18 cellular contexts compared by ENCODE assay signal in genomic region chr3:73213906-73214305, GRCh38.
"Had no signal": no experiment of that assay in that cellular context is flagged by ENCODE, and none has a peak within 500 bp of the region (broad histone marks: within the 10 kb centered on the region; RNA-seq: fewer than 3 reads in every experiment).

No MANE protein-coding gene starts in this region.

- H3K27ac ChIP-seq: cardiac muscle cell, transverse colon, vagina had no signal

- H3K4me3 Mint-ChIP-seq: nephron had no signal

- H3K4me1 ChIP-seq: transverse colon, vagina had no signal

- H3K27ac Mint-ChIP-seq: nephron had no signal

- H3K4me3 ChIP-seq: cardiac muscle cell, transverse colon, vagina had no signal

- H3K36me3 ChIP-seq: cardiac muscle cell, transverse colon, vagina had no signal

- H3K9me3 ChIP-seq: transverse colon, vagina had no signal

- DNase-seq: activated naive CD4-positive, alpha-beta T cell; activated T-cell treated with anti-CD3 and anti-CD28 coated beads for 4 hours; aorta; erythroblast; foreskin fibroblast; glutamatergic neuron; hypothalamus; kidney glomerular epithelial cell; nucleus accumbens; stimulated activated CD4-positive, alpha-beta T cell treated with anti-CD3 and anti-CD28 coated beads, Interleukin-2, amount 100 ng/mL, for 48 hours; stimulated activated naive CD4-positive, alpha-beta T cell; substantia nigra; T1000; transverse colon had no signal

- ATAC-seq: activated CD4-positive, CD25-positive, alpha-beta regulatory T cell treated with anti-CD3 and anti-CD28 coated beads, Interleukin-2, amount 50 U/mL, for 24 hours had no signal

- H3K27me3 ChIP-seq: cardiac muscle cell, transverse colon, vagina had no signal
